2 cellular contexts compared by ENCODE assay signal in the genomic region with DNA sequence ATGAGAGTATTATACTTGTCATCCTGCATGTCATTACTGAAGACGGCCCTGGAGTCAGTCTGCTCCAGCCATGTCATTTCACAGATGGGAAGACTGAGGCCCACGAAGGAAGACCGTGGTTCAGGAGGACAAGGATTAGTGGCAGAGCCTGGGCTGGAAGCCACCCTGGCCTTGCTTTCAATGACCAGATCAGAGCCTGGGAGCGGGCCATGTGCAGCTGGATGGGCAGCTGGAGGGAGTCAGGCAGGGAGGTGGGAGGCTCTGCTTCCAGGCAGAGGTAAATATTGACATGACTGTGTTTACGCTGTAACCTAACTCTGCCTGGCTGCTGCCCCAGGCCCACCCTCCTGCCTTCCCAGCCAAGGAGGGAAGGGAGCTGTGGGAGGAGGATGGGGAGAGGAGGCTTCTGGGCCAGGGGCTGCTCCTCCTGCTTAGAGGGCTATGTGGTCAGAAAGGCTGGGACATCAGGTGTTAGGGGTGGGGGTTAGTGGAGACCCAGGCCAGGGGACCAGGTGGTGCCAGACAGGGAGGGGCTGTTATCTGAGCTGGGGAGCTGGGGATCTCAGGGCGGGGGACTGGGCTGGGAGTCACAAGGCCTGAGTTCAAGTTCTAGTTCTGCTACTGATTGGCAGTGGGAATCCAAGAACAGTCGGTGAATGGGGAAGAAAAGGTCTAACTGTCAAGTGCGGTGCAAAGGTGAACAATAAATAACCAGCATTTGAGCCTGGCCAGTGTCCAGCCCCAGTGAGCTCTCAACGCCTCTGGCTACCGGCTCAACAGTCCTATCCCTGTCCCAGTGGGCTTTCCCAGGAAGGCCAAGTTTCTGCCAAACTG.
TF ChIP-seq lines count a peak whose summit lies in the region.

No MANE protein-coding gene starts in this region.

TF ChIP-seq in SK-N-SH, 30 proteins besides CTCF, POLR2A, EP300 and RAD21 (continued from another document):
- TF ChIP-seq YY1 (IDR thresholded peaks at IDR 0.05; ENCODE audit: low read depth) = no peak
- no peak for TF ChIP-seq MEF2A (IDR thresholded peaks at IDR 0.05; ENCODE audit: borderline replicate concordance, low read depth)
- no peak for TF ChIP-seq POLR2AphosphoS5 (IDR thresholded peaks at IDR 0.05; ENCODE audit: low read depth, low read length)
- TF ChIP-seq PBX3 (IDR thresholded peaks at IDR 0.05) = no peak
- TF ChIP-seq FOSL2 (IDR thresholded peaks at IDR 0.05; ENCODE audit: borderline replicate concordance, low read depth) = no peak
- no peak for TF ChIP-seq RXRA (IDR thresholded peaks at IDR 0.05; ENCODE audit: borderline replicate concordance, low read depth)

TF ChIP-seq in SK-N-SH treated with all-trans-retinoic acid at 6 μM for 48 hours, 23 proteins besides CTCF, POLR2A, EP300 and RAD21 (continued from another document):
- TF ChIP-seq CREB5 (CRISPR knock-in tag; IDR thresholded peaks at IDR 0.05; ENCODE audit: low read depth) = no peak
- TF ChIP-seq ZNF8 (CRISPR knock-in tag; IDR thresholded peaks at IDR 0.05) = no peak
